ENCODE assay signal across 1 cellular context in the genomic region with DNA sequence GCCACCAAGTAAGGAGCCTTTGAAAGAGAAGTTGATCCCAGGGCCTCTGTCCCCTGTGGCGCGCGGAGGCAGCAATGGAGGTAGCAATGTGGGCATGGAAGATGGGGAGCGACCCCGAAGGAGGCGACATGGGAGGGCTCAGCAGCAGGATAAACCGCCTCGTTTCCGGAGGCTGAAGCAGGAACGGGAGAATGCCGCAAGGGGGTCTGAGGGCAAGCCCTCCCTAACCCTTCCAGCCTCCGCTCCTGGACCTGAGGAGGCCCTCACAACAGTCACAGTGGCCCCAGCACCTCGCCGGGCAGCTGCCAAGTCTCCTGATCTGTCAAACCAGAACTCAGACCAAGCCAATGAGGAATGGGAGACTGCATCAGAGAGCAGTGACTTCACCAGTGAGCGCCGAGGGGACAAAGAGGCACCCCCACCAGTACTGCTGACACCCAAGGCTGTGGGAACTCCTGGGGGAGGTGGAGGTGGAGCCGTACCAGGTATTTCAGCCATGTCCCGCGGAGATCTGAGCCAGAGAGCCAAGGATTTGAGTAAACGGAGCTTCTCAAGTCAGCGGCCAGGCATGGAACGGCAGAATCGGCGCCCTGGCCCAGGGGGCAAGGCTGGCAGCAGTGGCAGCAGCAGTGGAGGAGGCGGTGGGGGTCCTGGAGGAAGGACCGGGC.
TF ChIP-seq lines count a peak whose summit lies in the region.

No MANE protein-coding gene starts in this region.

TF ChIP-seq in HEK293, 187 proteins besides CTCF, POLR2A, EP300 and RAD21 (continued from another document):
- no peak for TF ChIP-seq ZBTB6 (tag by site-specific recombination; IDR thresholded peaks at IDR 0.05)
- TF ChIP-seq, protein P1, sequence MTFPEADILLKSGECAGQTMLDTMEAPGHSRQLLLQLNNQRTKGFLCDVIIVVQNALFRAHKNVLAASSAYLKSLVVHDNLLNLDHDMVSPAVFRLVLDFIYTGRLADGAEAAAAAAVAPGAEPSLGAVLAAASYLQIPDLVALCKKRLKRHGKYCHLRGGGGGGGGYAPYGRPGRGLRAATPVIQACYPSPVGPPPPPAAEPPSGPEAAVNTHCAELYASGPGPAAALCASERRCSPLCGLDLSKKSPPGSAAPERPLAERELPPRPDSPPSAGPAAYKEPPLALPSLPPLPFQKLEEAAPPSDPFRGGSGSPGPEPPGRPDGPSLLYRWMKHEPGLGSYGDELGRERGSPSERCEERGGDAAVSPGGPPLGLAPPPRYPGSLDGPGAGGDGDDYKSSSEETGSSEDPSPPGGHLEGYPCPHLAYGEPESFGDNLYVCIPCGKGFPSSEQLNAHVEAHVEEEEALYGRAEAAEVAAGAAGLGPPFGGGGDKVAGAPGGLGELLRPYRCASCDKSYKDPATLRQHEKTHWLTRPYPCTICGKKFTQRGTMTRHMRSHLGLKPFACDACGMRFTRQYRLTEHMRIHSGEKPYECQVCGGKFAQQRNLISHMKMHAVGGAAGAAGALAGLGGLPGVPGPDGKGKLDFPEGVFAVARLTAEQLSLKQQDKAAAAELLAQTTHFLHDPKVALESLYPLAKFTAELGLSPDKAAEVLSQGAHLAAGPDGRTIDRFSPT (tag by site-specific recombination; IDR thresholded peaks at IDR 0.05), result 0 out of 2 replicates have a peak, but pooled peaks have one; percentile 18
- no peak for TF ChIP-seq ZBTB1 (tag by site-specific recombination; IDR thresholded peaks at IDR 0.05)
- 0 out of 2 replicates have a peak, but pooled peaks have one; percentile 30 for TF ChIP-seq IKZF3 (tag by site-specific recombination; IDR thresholded peaks at IDR 0.05)
TF ChIP-seq in HEK293: peak in this region for 4.
